8 cellular contexts compared by ENCODE assay signal in the genomic region with DNA sequence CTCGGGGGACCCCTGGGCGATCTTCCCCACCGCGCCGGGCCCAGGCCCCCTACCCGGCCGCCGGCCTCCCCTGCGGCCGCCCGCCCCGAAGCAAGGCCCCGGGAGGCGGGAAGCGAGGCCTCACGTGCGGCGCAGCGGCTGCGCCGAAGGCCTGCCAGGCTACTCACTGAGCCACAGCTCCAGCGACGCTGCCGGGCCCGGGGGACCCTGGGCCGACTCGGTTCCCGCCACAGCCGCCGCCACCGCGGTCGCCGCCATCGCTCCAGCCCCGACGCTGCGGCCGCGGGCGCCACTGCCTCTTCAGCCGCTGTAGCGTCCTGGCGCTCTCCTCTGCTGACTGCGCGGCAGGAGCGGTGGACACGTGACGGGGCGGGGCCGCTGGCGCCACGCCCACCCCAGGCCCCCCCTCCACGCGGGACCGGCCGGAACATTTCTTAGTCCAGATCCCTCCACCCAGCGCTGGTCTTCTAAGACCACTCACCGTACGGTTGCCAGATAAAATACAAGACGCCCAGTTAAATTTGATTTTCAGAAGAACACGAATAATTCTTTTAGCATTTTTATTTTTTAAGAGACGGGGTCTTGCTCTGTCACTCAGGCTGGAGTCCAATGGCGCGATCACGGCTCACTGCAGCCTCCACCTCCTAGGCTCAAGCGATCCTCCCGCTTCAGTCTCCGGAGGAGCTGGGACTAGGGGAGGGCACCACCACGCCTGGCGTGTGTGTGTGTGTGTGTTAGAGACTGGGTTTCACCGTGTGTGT. TPM values are rescaled to one million over a fixed set of nuclear protein-coding genes. Genes with fewer than 3 reads are reported as not detected.
DNase-seq lines count a peak whose midpoint lies in the region; ATAC-seq and TF ChIP-seq lines count a peak whose summit lies in the region.

A gene with protein sequence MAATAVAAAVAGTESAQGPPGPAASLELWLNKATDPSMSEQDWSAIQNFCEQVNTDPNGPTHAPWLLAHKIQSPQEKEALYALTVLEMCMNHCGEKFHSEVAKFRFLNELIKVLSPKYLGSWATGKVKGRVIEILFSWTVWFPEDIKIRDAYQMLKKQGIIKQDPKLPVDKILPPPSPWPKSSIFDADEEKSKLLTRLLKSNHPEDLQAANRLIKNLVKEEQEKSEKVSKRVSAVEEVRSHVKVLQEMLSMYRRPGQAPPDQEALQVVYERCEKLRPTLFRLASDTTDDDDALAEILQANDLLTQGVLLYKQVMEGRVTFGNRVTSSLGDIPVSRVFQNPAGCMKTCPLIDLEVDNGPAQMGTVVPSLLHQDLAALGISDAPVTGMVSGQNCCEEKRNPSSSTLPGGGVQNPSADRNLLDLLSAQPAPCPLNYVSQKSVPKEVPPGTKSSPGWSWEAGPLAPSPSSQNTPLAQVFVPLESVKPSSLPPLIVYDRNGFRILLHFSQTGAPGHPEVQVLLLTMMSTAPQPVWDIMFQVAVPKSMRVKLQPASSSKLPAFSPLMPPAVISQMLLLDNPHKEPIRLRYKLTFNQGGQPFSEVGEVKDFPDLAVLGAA (minus strand): TSS at position 341 of the 761 bp plus-strand sequence. CDS start 83 bp downstream, at position 258.

- DNase-seq in GF-D8 (lab: John Stamatoyannopoulos, UW): peak; percentile 59
- DNase-seq in HCT116 (ENCODE audit: low read depth, low spot score): peak; percentile 47
- DNase-seq in NAMALWA (ENCODE audit: low spot score): peak; percentile 89
- DNase-seq in SKM-1 treated with dmso at 0.1 percent for 144 hours (lab: John Stamatoyannopoulos, UW; ENCODE audit: unreplicated experiment): peak; percentile 72
- DNase-seq in glutamatergic neuron: peak; percentile 83
- DNase-seq in osteocyte (ENCODE audit: extremely low spot score, unreplicated experiment): peak; percentile 92

- no peak for TF ChIP-seq POLR2A in HCT116 (IDR thresholded peaks at IDR 0.05; ENCODE audit: borderline replicate concordance, extremely low read depth, insufficient read depth, insufficient read length)

- H3K9me3 ChIP-seq in HCT116 (ENCODE audit: control insufficient read depth in 1 of 2, insufficient read depth in 1 of 2, low read depth in 1 of 2, low read length in 2 of 2): no peaks in the 10 kb centered on the region

- no TSS peak for BruUV-seq in HCT116 (replicated peaks; lab: Mats Ljungman, UMichigan)

- peaks cover 8% of the 10 kb centered on the region for H3K36me3 Mint-ChIP-seq in activated naive CD8-positive, alpha-beta T cell
- no peaks in the 10 kb centered on the region for H3K36me3 Mint-ChIP-seq in glutamatergic neuron (ENCODE audit: unreplicated experiment)
- H3K36me3 Mint-ChIP-seq in osteocyte (ENCODE audit: unreplicated experiment): peaks cover 4% of the 10 kb centered on the region

- peak within 1 kb of the TSS; percentile 80 for H3K9ac ChIP-seq in HCT116 (ENCODE audit: low read length)

- ATAC-seq in HCT116: peak; percentile 90

- H3K9me2 ChIP-seq in HCT116 (ENCODE audit: insufficient read depth): no peaks in the 10 kb centered on the region

- peaks cover 45% of the 10 kb centered on the region for H3K79me2 ChIP-seq in HCT116 (ENCODE audit: insufficient read depth, low read length)

- peak within 1 kb of the TSS; percentile 64 to 78 for H3K4me3 ChIP-seq in HCT116 (replicated peaks in 1 of 2; ENCODE audit: low read depth in 1 of 2, low read length in 2 of 2)

- no peak for TF ChIP-seq CTCF in HCT116 (IDR thresholded peaks at IDR 0.05 in 2 of 3, conservative IDR thresholded peaks at IDR 0.05 in 1 of 3; ENCODE audit: borderline replicate concordance in 1 of 3, insufficient read depth in 1 of 3, low read depth in 2 of 3, low read length in 2 of 3)
- no peak for TF ChIP-seq CTCF in glutamatergic neuron (IDR thresholded peaks at IDR 0.05; ENCODE audit: partially characterized antibody, unreplicated experiment)
- TF ChIP-seq CTCF in osteocyte (IDR thresholded peaks at IDR 0.05): no peak

- CTCF ChIA-PET in HCT116 (lab: Charles Lee): no interaction called here

- H3K27me3 Mint-ChIP-seq in activated naive CD8-positive, alpha-beta T cell: no peaks in the 10 kb centered on the region
- H3K27me3 Mint-ChIP-seq in glutamatergic neuron (ENCODE audit: unreplicated experiment) (peaks cover 15% of the 10 kb centered on the region), osteocyte (ENCODE audit: unreplicated experiment) (no peaks in the 10 kb centered on the region)

- H3K27ac Mint-ChIP-seq in activated naive CD8-positive, alpha-beta T cell: peak within 1 kb of the TSS; percentile 90
- H3K27ac Mint-ChIP-seq in glutamatergic neuron (ENCODE audit: unreplicated experiment) (peak within 1 kb of the TSS; percentile 79), osteocyte (ENCODE audit: unreplicated experiment) (peak within 1 kb of the TSS; percentile 62)

- peak within 1 kb of the TSS; percentile 45 for H2AFZ ChIP-seq in HCT116 (ENCODE audit: low read depth, low read length, poor library complexity, severe bottlenecking)

- peaks cover 59% of the 10 kb centered on the region for H3K4me1 Mint-ChIP-seq in activated naive CD8-positive, alpha-beta T cell (ENCODE audit: low read depth)
- H3K4me1 Mint-ChIP-seq in glutamatergic neuron (ENCODE audit: low read depth, unreplicated experiment) (peaks cover 22% of the 10 kb centered on the region), osteocyte (ENCODE audit: unreplicated experiment) (peaks cover 30% of the 10 kb centered on the region)

- no peaks in the 10 kb centered on the region for H3K9me3 Mint-ChIP-seq in activated naive CD8-positive, alpha-beta T cell (ENCODE audit: low read depth)
- H3K9me3 Mint-ChIP-seq in glutamatergic neuron (ENCODE audit: unreplicated experiment) (peaks cover 13% of the 10 kb centered on the region), osteocyte (ENCODE audit: unreplicated experiment) (no peaks in the 10 kb centered on the region)

- intact Hi-C loops in HCT116 (cut with micrococcal nuclease): no loop called here

- POLR2A ChIA-PET in HCT116 (lab: Charles Lee): no interaction called here

- TF ChIP-seq RAD21 in HCT116 (IDR thresholded peaks at IDR 0.05; ENCODE audit: low read depth): no peak

- no peaks in the 10 kb centered on the region for H3K27me3 ChIP-seq in HCT116 (ENCODE audit: insufficient read depth, low read length)

- RAD21 ChIA-PET in HCT116 (lab: Charles Lee; ENCODE audit: low non-redundant PET in 1 of 2, low total read pairs in 2 of 2, uncharacterized antibody in 2 of 2, unreplicated experiment in 2 of 2): interaction anchor here (0.7 kb wide), 2 partner anchors 515 to 999 kb away, joined by 3 read pairs; no protein-coding TSS in a partner anchor

- H3K27ac ChIP-seq in HCT116 (ENCODE audit: low read depth, low read length) (peak within 1 kb of the TSS; percentile 76; the same call in 1 of the 2 replicates), temporal lobe (ENCODE audit: low read depth, low read length) (no peak within 1 kb of the TSS)

- H3K4me3 Mint-ChIP-seq in activated naive CD8-positive, alpha-beta T cell: peak within 1 kb of the TSS; percentile 93
- H3K4me3 Mint-ChIP-seq in glutamatergic neuron (ENCODE audit: unreplicated experiment): peak within 1 kb of the TSS; percentile 100
- H3K4me3 Mint-ChIP-seq in osteocyte (ENCODE audit: unreplicated experiment): peak within 1 kb of the TSS; percentile 82

- H3K36me3 ChIP-seq in HCT116 (ENCODE audit: control insufficient read depth in 1 of 2, insufficient read depth in 2 of 2, low read length in 2 of 2): no peaks in the 10 kb centered on the region; a peak in 1 of 4 replicates

- peaks cover 13% of the 10 kb centered on the region; the same call in 1 of the 2 replicates for H4K20me1 ChIP-seq in HCT116 (ENCODE audit: insufficient read depth)

- H3K4me1 ChIP-seq in HCT116 (ENCODE audit: control insufficient read depth in 1 of 2, insufficient read depth in 2 of 2, low read length in 2 of 2): peaks cover 7 to 38% of the 10 kb centered on the region in 2 experiments; a peak in 3 of 4 replicates

- H3K4me2 ChIP-seq in HCT116 (ENCODE audit: low read length): peak within 1 kb of the TSS; percentile 78

TF ChIP-seq in HCT116, 20 proteins besides CTCF, POLR2A, EP300 and RAD21 (continues in another document):
- TF ChIP-seq, protein P1, sequence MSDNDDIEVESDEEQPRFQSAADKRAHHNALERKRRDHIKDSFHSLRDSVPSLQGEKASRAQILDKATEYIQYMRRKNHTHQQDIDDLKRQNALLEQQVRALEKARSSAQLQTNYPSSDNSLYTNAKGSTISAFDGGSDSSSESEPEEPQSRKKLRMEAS (IDR thresholded peaks at IDR 0.05): peak; percentile 77
- TF ChIP-seq EZH2phosphoT487 (IDR thresholded peaks at IDR 0.05; ENCODE audit: borderline replicate concordance): no peak
- TF ChIP-seq JUND (IDR thresholded peaks at IDR 0.05): no peak
- no peak for TF ChIP-seq SRF (IDR thresholded peaks at IDR 0.05; ENCODE audit: low read depth)
- TF ChIP-seq FOSL1 (IDR thresholded peaks at IDR 0.05; ENCODE audit: low read depth): no peak
- no peak for TF ChIP-seq ELF1 (IDR thresholded peaks at IDR 0.05; ENCODE audit: borderline replicate concordance, low read depth)
- TF ChIP-seq SP1 (IDR thresholded peaks at IDR 0.05; ENCODE audit: low read depth): peak; percentile 64
- TF ChIP-seq ZFX (IDR thresholded peaks at IDR 0.05): peak; percentile 94
- TF ChIP-seq ZNF274 (IDR thresholded peaks at IDR 0.05; ENCODE audit: low read depth, low read length): no peak
- TF ChIP-seq POLR2AphosphoS5 (IDR thresholded peaks at IDR 0.05; ENCODE audit: low read depth, low read length): peak; percentile 89

RNA-seq across cellular contexts. Expression of the gene that starts here (rescaled TPM):
- total RNA-seq in HCT116 (2021; ENCODE audit: unreplicated experiment): 68.3 TPM
- 25.3 and 32.9 TPM in 2 replicates for polyA plus RNA-seq in HCT116 (2012)
- 51.6 TPM for total RNA-seq in glutamatergic neuron (ENCODE audit: unreplicated experiment)
- 59.7 and 64.6 TPM in 2 replicates for total RNA-seq in osteocyte
- 22.4 TPM for total RNA-seq in temporal lobe
